ENCODE assay signal across 13 cellular contexts in genomic region chr10:104391150-104391968, GRCh38. TPM values are rescaled to one million over a fixed set of nuclear protein-coding genes. Genes with fewer than 3 reads are reported as not detected.
DNase-seq lines count a peak whose midpoint lies in the region; ATAC-seq, FAIRE-seq and TF ChIP-seq lines count a peak whose summit lies in the region.
"Had no signal": no experiment of that assay in that cellular context is flagged by ENCODE, and none has a peak within 500 bp of the region (broad histone marks: within the 10 kb centered on the region; RNA-seq: fewer than 3 reads in every experiment).

No MANE protein-coding gene starts in this region.

- H3K4me3 ChIP-seq in NB4 (ENCODE audit: low read depth, low read length): no peak overlapping the region
- H3K4me3 ChIP-seq in endothelial cell of umbilical vein (replicated peaks in 1 of 3; ENCODE audit: insufficient read depth in 1 of 3, low read depth in 1 of 3, low read length in 3 of 3): no peak overlapping the region
- H3K4me3 ChIP-seq: BLaER1 treated with 17β-estradiol and CSF1 and Interleukin-3, amounts not matched to agents 10 nM and 100 nM; gastroesophageal sphincter had no signal

- no peaks in the 10 kb centered on the region for H3K9me3 Mint-ChIP-seq in natural killer cell
- no peaks in the 10 kb centered on the region for H3K9me3 Mint-ChIP-seq in T-cell

- H2AFZ ChIP-seq in endothelial cell of umbilical vein (ENCODE audit: low read depth, low read length): no peak overlapping the region

- no peaks in the 10 kb centered on the region for H4K20me1 ChIP-seq in endothelial cell of umbilical vein (replicated peaks; ENCODE audit: control insufficient read depth, extremely low read depth, insufficient read depth, low read length)
- H4K20me1 ChIP-seq: BLaER1 treated with 17β-estradiol and CSF1 and Interleukin-3, amounts not matched to agents 10 nM and 100 nM had no signal

- DNase-seq in GM12892 (ENCODE audit: insufficient read length) (no peak), NB4 (ENCODE audit: low read depth) (peak; percentile 16), endothelial cell of umbilical vein (ENCODE audit: low read depth, low spot score) (no peak), natural killer cell (no peak), T-cell (no peak)
- DNase-seq: activated CD8-positive, alpha-beta memory T cell treated with anti-CD3 and anti-CD28 coated beads for 24 hours; brain microvascular endothelial cell; NCI-H1092 treated with DMSO at 0.1 percent for 48 hours had no signal

- no peaks in the 10 kb centered on the region for H3K4me1 ChIP-seq in endothelial cell of umbilical vein (ENCODE audit: control insufficient read depth, extremely low read depth, insufficient read depth, low read length)
- H3K4me1 ChIP-seq: BLaER1 treated with 17β-estradiol and CSF1 and Interleukin-3, amounts not matched to agents 10 nM and 100 nM; gastroesophageal sphincter had no signal

- no peak for TF ChIP-seq CTCF in NB4 (IDR thresholded peaks at IDR 0.05; ENCODE audit: low read depth, low read length)
- no peak for TF ChIP-seq CTCF in endothelial cell of umbilical vein (IDR thresholded peaks at IDR 0.05; ENCODE audit: extremely low read depth in 1 of 2, insufficient read depth in 1 of 2, low read depth in 1 of 2, low read length in 2 of 2)
- no peak for TF ChIP-seq CTCF in natural killer cell (IDR thresholded peaks at IDR 0.05)

- H3K27ac Mint-ChIP-seq in natural killer cell (peak overlapping the region in 1 of 2 donors; percentile 21), T-cell (no peak overlapping the region)

- TF ChIP-seq POLR2A in GM12892 (IDR thresholded peaks at IDR 0.05; ENCODE audit: low read depth, low read length) (no peak), NB4 (IDR thresholded peaks at IDR 0.05; ENCODE audit: extremely low read depth, insufficient read length) (no peak), endothelial cell of umbilical vein (IDR thresholded peaks at IDR 0.05; ENCODE audit: low read depth, low read length) (no peak)

- H3K9me1 ChIP-seq in endothelial cell of umbilical vein (replicated peaks; ENCODE audit: control insufficient read depth, extremely low read depth, insufficient read depth, low read length): no peaks in the 10 kb centered on the region

- BruUV-seq in endothelial cell of umbilical vein (replicated peaks; lab: Mats Ljungman, UMichigan): no TSS peak

- CTCF ChIA-PET in endothelial cell of umbilical vein (lab: Charles Lee): no interaction called here
- CTCF ChIA-PET in T-cell (lab: Charles Lee): no interaction called here

- H3K4me3 Mint-ChIP-seq in natural killer cell (peak overlapping the region; percentile 30), T-cell (no peak overlapping the region)

- H3K36me3 Mint-ChIP-seq in natural killer cell (no peaks in the 10 kb centered on the region), T-cell (no peaks in the 10 kb centered on the region)

- dilution Hi-C loops in endothelial cell of umbilical vein (cut with MboI; ENCODE audit: extremely low pct_ligation_motif_present, low sequenced_read_pairs): no loop called here

- no peaks in the 10 kb centered on the region for H3K36me3 ChIP-seq in endothelial cell of umbilical vein (ENCODE audit: control insufficient read depth in 2 of 2, extremely low read depth in 1 of 2, insufficient read depth in 2 of 2, low read length in 2 of 2)
- H3K36me3 ChIP-seq: BLaER1 treated with 17β-estradiol and CSF1 and Interleukin-3, amounts not matched to agents 10 nM and 100 nM; brain microvascular endothelial cell; gastroesophageal sphincter had no signal

- H3K27ac ChIP-seq in endothelial cell of umbilical vein (ENCODE audit: insufficient read depth, low read depth, low read length): no peak overlapping the region
- H3K27ac ChIP-seq: BLaER1 treated with 17β-estradiol and CSF1 and Interleukin-3, amounts not matched to agents 10 nM and 100 nM; brain microvascular endothelial cell; gastroesophageal sphincter had no signal

- H3K79me2 ChIP-seq in endothelial cell of umbilical vein (ENCODE audit: control insufficient read depth, insufficient read depth, low read length): no peaks in the 10 kb centered on the region

- FAIRE-seq in GM12892 (lab: Jason Lieb, UNC) (peak; percentile 60), endothelial cell of umbilical vein (lab: Jason Lieb, UNC) (no peak)
- FAIRE-seq: HTR-8/SVneo had no signal

- no peak overlapping the region for H3K4me2 ChIP-seq in endothelial cell of umbilical vein (ENCODE audit: insufficient read depth, low read length)
- H3K4me2 ChIP-seq: BLaER1 treated with 17β-estradiol and CSF1 and Interleukin-3, amounts not matched to agents 10 nM and 100 nM had no signal

- no peaks in the 10 kb centered on the region for H3K9me3 ChIP-seq in endothelial cell of umbilical vein (replicated peaks; ENCODE audit: control insufficient read depth, insufficient read depth, low read length)
- H3K9me3 ChIP-seq: BLaER1 treated with 17β-estradiol and CSF1 and Interleukin-3, amounts not matched to agents 10 nM and 100 nM; gastroesophageal sphincter had no signal

- intact Hi-C loops in endothelial cell of umbilical vein (cut with micrococcal nuclease): no loop called here
- intact Hi-C loops in natural killer cell (cut with micrococcal nuclease): no loop called here

- no peaks in the 10 kb centered on the region for H3K27me3 ChIP-seq in endothelial cell of umbilical vein (ENCODE audit: control insufficient read depth in 2 of 2, insufficient read depth in 2 of 2, low read length in 2 of 2)
- H3K27me3 ChIP-seq: BLaER1 treated with 17β-estradiol and CSF1 and Interleukin-3, amounts not matched to agents 10 nM and 100 nM; brain microvascular endothelial cell; gastroesophageal sphincter had no signal

- POLR2A ChIA-PET in endothelial cell of umbilical vein (lab: Charles Lee) (no interaction called here), T-cell (lab: Charles Lee) (interaction anchor here in 1 of 2 donors (0.6 kb wide), 1 partner anchor 15 kb away, joined by 3 read pairs; no protein-coding TSS in a partner anchor)

- H3K4me1 Mint-ChIP-seq in natural killer cell (peaks cover 36 to 57% of the 10 kb centered on the region in 2 donors), T-cell (peaks cover 15 to 24% (median 16%) of the 10 kb centered on the region in 3 donors)

- ATAC-seq in natural killer cell: no peak
- no peak for ATAC-seq in T-cell (replicated peaks in 1 of 4)
- no peak for ATAC-seq in GM18909 (IDR thresholded peaks at IDR 0.05; ENCODE audit: poor library complexity, unreplicated experiment)
- ATAC-seq in GM19452 (IDR thresholded peaks at IDR 0.05; ENCODE audit: unreplicated experiment): no peak
- ATAC-seq: gastroesophageal sphincter had no signal

- H3K27me3 Mint-ChIP-seq in natural killer cell (ENCODE audit: low read depth in 2 of 2) (peaks cover 12 to 27% of the 10 kb centered on the region in 2 donors), T-cell (peaks cover 22 to 24% of the 10 kb centered on the region in 2 donors)

- no peak overlapping the region for H3K9ac ChIP-seq in endothelial cell of umbilical vein (replicated peaks; ENCODE audit: extremely low read depth, insufficient read depth, low read length)
- H3K9ac ChIP-seq: BLaER1 treated with 17β-estradiol and CSF1 and Interleukin-3, amounts not matched to agents 10 nM and 100 nM had no signal

TF ChIP-seq in endothelial cell of umbilical vein, 7 proteins besides CTCF, POLR2A, EP300 and RAD21:
- TF ChIP-seq JUN (IDR thresholded peaks at IDR 0.05; ENCODE audit: borderline replicate concordance, insufficient read depth, insufficient read length, low read depth) (peak; percentile 16), MAX (IDR thresholded peaks at IDR 0.05; ENCODE audit: insufficient read depth, insufficient read length) (no peak), MYC (IDR thresholded peaks at IDR 0.05; ENCODE audit: low read depth, low read length) (no peak), FOS (IDR thresholded peaks at IDR 0.05; ENCODE audit: borderline replicate concordance, insufficient read depth, low read length) (no peak)

RNA-seq across cellular contexts. Expression of gene CFAP58, which starts 37.7 kb away (rescaled TPM):
- 0.19 TPM for polyA plus RNA-seq in GM12892 (2012; ENCODE audit: missing spikeins)
- total RNA-seq in endothelial cell of umbilical vein (0.29 and 0.35 TPM in 2 replicates), natural killer cell (under 1 TPM; 0.07 to 0.15 (median 0.11) TPM), T-cell (not detected)
- polyA plus RNA-seq in endothelial cell of umbilical vein: 0.03 and 0.07 TPM in 2 replicates
- 0.10 and 0.17 TPM in 2 replicates for polyA plus RNA-seq in endothelial cell of umbilical vein (2011; cell fraction: cytosol; rRNA removed)
- 1.0 and 1.5 TPM in 2 replicates for polyA plus RNA-seq in endothelial cell of umbilical vein (2011; cell fraction: nucleus; rRNA removed)
- 0.55 and 0.61 TPM in 2 replicates for polyA plus RNA-seq in endothelial cell of umbilical vein (2012)
- 0.07 TPM in 1 of 2 replicates, not detected in the other for polyA minus RNA-seq in endothelial cell of umbilical vein
- not detected for polyA minus RNA-seq in endothelial cell of umbilical vein (2011; cell fraction: cytosol; rRNA and poly(A)+ RNA removed)
- polyA minus RNA-seq in endothelial cell of umbilical vein (2011; cell fraction: nucleus; rRNA and poly(A)+ RNA removed): 0.34 and 0.72 TPM in 2 replicates

RNA-seq across cellular contexts. Expression of gene ITPRIP, which starts 53.1 kb away (rescaled TPM):
- polyA plus RNA-seq in GM12892 (2012; ENCODE audit: missing spikeins): 2.7 TPM
- total RNA-seq in endothelial cell of umbilical vein (31.4 and 33.3 TPM in 2 replicates), natural killer cell (100 to 1,000 TPM; 172 to 225 (median 176) TPM), T-cell (10 to 100 TPM; 16.9 to 98.5 (median 25.0) TPM)
- 27.5 and 33.2 TPM in 2 replicates for polyA plus RNA-seq in endothelial cell of umbilical vein
- 30.0 and 32.0 TPM in 2 replicates for polyA plus RNA-seq in endothelial cell of umbilical vein (2011; cell fraction: cytosol; rRNA removed)
- 46.1 and 47.6 TPM in 2 replicates for polyA plus RNA-seq in endothelial cell of umbilical vein (2011; cell fraction: nucleus; rRNA removed)
- 33.9 and 36.0 TPM in 2 replicates for polyA plus RNA-seq in endothelial cell of umbilical vein (2012)
- 41.3 and 46.5 TPM in 2 replicates for polyA minus RNA-seq in endothelial cell of umbilical vein
- polyA minus RNA-seq in endothelial cell of umbilical vein (2011; cell fraction: cytosol; rRNA and poly(A)+ RNA removed): 13.7 TPM
- 69.6 and 71.3 TPM in 2 replicates for polyA minus RNA-seq in endothelial cell of umbilical vein (2011; cell fraction: nucleus; rRNA and poly(A)+ RNA removed)
